In the genomic region with DNA sequence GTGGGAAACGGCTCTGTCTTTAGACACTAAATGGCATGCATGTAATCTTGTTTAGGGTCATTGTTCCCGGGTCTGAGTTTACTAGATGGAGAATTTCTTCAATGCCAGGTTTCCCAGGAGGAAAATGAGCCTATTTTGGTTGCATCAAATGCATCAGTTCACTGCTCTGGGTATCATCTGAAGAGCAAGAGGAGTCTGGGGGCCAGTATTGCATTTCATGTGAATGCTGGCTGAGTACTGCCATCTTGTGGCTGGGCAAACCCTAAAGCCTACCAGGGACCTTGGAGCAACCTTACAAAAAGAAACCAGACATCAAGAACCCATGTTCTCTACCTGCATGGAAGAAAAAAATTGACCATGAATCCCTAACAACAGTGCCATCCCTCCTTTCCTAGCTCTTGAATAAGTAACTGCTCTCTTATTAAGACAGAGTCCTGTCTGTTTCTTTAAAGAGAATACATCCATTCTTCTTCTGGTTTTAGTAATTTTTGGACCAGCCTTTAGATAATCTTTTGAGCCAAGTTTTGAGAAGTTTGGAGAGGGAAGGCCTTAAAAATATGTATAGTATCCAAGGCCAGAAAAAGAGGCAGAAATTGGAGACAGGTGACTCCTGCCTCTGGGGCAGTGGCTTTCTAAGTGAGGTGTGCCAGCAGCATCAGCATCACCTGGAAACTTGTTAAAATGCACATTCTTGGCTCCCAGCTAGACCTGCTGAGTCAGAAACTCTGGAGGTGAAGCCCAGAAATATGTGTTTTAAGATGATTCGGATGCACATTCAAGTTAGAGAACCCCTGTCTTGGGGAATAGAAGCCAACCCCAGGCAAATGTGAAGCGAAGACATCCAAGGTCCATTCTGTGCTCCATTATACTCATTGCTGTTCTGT, we compare ENCODE assay signal across 8 cellular contexts.
DNase-seq lines count a peak whose midpoint lies in the region; ATAC-seq lines count a peak whose summit lies in the region.

No MANE protein-coding gene starts in this region.

- no peak for ATAC-seq in GM18502 (IDR thresholded peaks at IDR 0.05; ENCODE audit: poor library complexity, unreplicated experiment)

- DNase-seq in NCI-H2081 (lab: John Stamatoyannopoulos, UW) = peak; percentile 66 to 67
- DNase-seq in NCI-H2081 treated with DMSO at 0.1 percent for 48 hours (lab: John Stamatoyannopoulos, UW) = no peak
- DNase-seq in NCI-H1105 treated with DMSO at 0.1 percent for 48 hours (lab: John Stamatoyannopoulos, UW) = peak; percentile 64
- peak in 4 of 5 experiments; percentile 55 to 90 (median 60) for DNase-seq in T-helper 2 cell
- DNase-seq in astrocyte of the hippocampus (ENCODE audit: low read depth, low spot score) = peak; percentile 82
- peak; percentile 77 for DNase-seq in islet precursor cell
- peak; percentile 59 to 71 for DNase-seq in stimulated activated CD4-positive, alpha-beta T cell treated with anti-CD3 and anti-CD28 coated beads, Interleukin-4, amount 100 ng/mL, for 48 hours (ENCODE audit: low read depth in 2 of 2)
